In the genomic region with DNA sequence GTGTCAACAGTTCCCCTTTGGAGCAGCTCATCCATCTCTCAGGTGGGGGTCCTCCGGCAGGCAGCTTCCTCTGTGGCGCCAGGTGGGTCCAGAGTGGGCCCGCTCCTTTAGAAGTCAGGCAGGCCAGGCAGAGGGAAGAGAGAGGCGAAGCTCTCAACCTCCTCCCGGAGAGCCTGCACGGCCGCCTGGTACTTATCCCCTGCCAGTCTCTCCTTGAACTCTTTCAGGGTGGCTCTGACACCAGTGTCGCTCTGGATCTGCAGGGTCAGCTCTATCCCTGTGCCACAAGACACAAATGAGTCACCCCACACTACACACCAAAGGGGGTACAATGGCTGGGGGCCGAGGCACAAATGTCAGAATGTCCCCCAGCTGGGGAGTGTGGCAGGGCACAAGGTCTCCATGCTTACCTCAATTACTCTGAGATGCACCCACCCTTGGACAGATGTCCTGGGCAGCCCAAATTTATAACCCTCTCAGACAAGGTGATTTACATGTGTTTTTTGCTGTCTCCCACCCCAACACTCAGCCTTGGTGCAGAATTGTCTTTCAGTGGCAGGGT, we compare ENCODE assay signal across 29 cellular contexts. TPM values are rescaled to one million over a fixed set of nuclear protein-coding genes. Genes with fewer than 3 reads are reported as not detected.
"Had no signal": no experiment of that assay in that cellular context is flagged by ENCODE, and none has a peak within 500 bp of the region (broad histone marks: within the 10 kb centered on the region; RNA-seq: fewer than 3 reads in every experiment).

No MANE protein-coding gene starts in this region.

- H3K4me1 Mint-ChIP-seq: brain had no signal

- H3K27ac Mint-ChIP-seq: activated CD4-positive, alpha-beta T cell treated with anti-CD3 and anti-CD28 coated beads, Interleukin-2, amount 10 ng/mL, durations not matched to agents 24 days and 14 days; activated CD8-positive, alpha-beta T cell treated with anti-CD3 and anti-CD28 coated beads for 36 hours; activated naive CD4-positive, alpha-beta T cell treated with anti-CD3 and anti-CD28 coated beads, Interleukin-2, amount 10 ng/mL, durations not matched to agents 7 days and 5 days; activated naive CD8-positive, alpha-beta T cell; activated naive CD8-positive, alpha-beta T cell treated with anti-CD3 and anti-CD28 coated beads, Interleukin-2, amount 50 U/mL, for 24 hours; activated T-helper 1 cell treated with anti-CD3 and anti-CD28 coated beads, Interleukin-12 subunit alpha, Interleukin-12 subunit beta, Interleukin-2, Interleukin-4 antibody, amounts not matched to agents 30 ng/mL and 10 ng/mL and 1 ng/mL, durations not matched to agents 14 hours and 24 hours and 36 hours had no signal

- H3K27me3 Mint-ChIP-seq: activated CD4-positive, alpha-beta T cell treated with anti-CD3 and anti-CD28 coated beads, Interleukin-2, amount 10 ng/mL, durations not matched to agents 24 days and 14 days; activated CD8-positive, alpha-beta T cell treated with anti-CD3 and anti-CD28 coated beads for 36 hours; activated naive CD4-positive, alpha-beta T cell treated with anti-CD3 and anti-CD28 coated beads, Interleukin-2, amount 10 ng/mL, durations not matched to agents 7 days and 5 days; activated naive CD8-positive, alpha-beta T cell; activated naive CD8-positive, alpha-beta T cell treated with anti-CD3 and anti-CD28 coated beads, Interleukin-2, amount 50 U/mL, for 24 hours; brain had no signal

- ATAC-seq: activated CD8-positive, alpha-beta T cell treated with anti-CD3 and anti-CD28 coated beads for 36 hours; activated naive CD8-positive, alpha-beta T cell treated with anti-CD3 and anti-CD28 coated beads, Interleukin-2, amount 50 U/mL, for 24 hours; K562; PC-3 had no signal

- H3K9me3 Mint-ChIP-seq: activated CD4-positive, alpha-beta T cell treated with anti-CD3 and anti-CD28 coated beads, Interleukin-2, amount 10 ng/mL, durations not matched to agents 24 days and 14 days; activated CD8-positive, alpha-beta T cell treated with anti-CD3 and anti-CD28 coated beads for 36 hours; activated naive CD4-positive, alpha-beta T cell treated with anti-CD3 and anti-CD28 coated beads, Interleukin-2, amount 10 ng/mL, durations not matched to agents 7 days and 5 days; activated naive CD8-positive, alpha-beta T cell treated with anti-CD3 and anti-CD28 coated beads, Interleukin-2, amount 50 U/mL, for 24 hours; activated T-helper 1 cell treated with anti-CD3 and anti-CD28 coated beads, Interleukin-12 subunit alpha, Interleukin-12 subunit beta, Interleukin-2, Interleukin-4 antibody, amounts not matched to agents 30 ng/mL and 10 ng/mL and 1 ng/mL, durations not matched to agents 14 hours and 24 hours and 36 hours; brain had no signal

- H3K4me3 ChIP-seq: K562 had no signal

- H3K4me3 Mint-ChIP-seq: activated CD4-positive, alpha-beta T cell treated with anti-CD3 and anti-CD28 coated beads, Interleukin-2, amount 10 ng/mL, durations not matched to agents 24 days and 14 days; activated CD8-positive, alpha-beta T cell treated with anti-CD3 and anti-CD28 coated beads for 36 hours; activated naive CD4-positive, alpha-beta T cell treated with anti-CD3 and anti-CD28 coated beads, Interleukin-2, amount 10 ng/mL, durations not matched to agents 7 days and 5 days; activated naive CD8-positive, alpha-beta T cell; activated naive CD8-positive, alpha-beta T cell treated with anti-CD3 and anti-CD28 coated beads, Interleukin-2, amount 50 U/mL, for 24 hours; activated T-helper 1 cell treated with anti-CD3 and anti-CD28 coated beads, Interleukin-12 subunit alpha, Interleukin-12 subunit beta, Interleukin-2, Interleukin-4 antibody, amounts not matched to agents 30 ng/mL and 10 ng/mL and 1 ng/mL, durations not matched to agents 14 hours and 24 hours and 36 hours; brain had no signal

- DNase-seq: activated CD4-positive, alpha-beta T cell treated with anti-CD3 and anti-CD28 coated beads, Interleukin-2, amount 10 ng/mL, durations not matched to agents 24 days and 14 days; activated CD4-positive, alpha-beta T cell treated with anti-CD3 and anti-CD28 coated beads, Interleukin-2, amount 50 U/mL, for 4 hours; activated CD8-positive, alpha-beta T cell treated with anti-CD3 and anti-CD28 coated beads for 36 hours; activated gamma-delta T cell treated with Interleukin-2 at 50 U/mL for 16 hours; activated naive CD4-positive, alpha-beta T cell treated with anti-CD3 and anti-CD28 coated beads, Interleukin-2, amount 10 ng/mL, durations not matched to agents 7 days and 5 days; activated naive CD8-positive, alpha-beta T cell treated with anti-CD3 and anti-CD28 coated beads, Interleukin-2, amount 50 U/mL, for 24 hours; activated T-cell treated with anti-CD3 and anti-CD28 coated beads, Interleukin-2, amount 50 U/mL, for 1 hour; anterior cingulate cortex; caudate nucleus; cerebellar nuclear complex; NCI-H1105; NCI-H1417 treated with DMSO at 0.1 percent for 48 hours; NCI-H187 treated with DMSO at 0.1 percent for 48 hours; NCI-H2081 treated with DMSO at 0.1 percent for 48 hours; NCI-H226; NCI-H446 treated with DMSO at 0.1 percent for 48 hours; NCI-H524; NK-92 treated with Interleukin-12 subunit alpha and Interleukin-12 subunit beta, amount 100 ng/mL, for 24 hours; PC-3; Right ventricle myocardium superior; T1000 had no signal

RNA-seq across cellular contexts. Expression of a gene that starts 48.9 kb away (rescaled TPM):
- total RNA-seq: activated CD4-positive, alpha-beta T cell treated with anti-CD3 and anti-CD28 coated beads, Interleukin-2, amount 10 ng/mL, durations not matched to agents 24 days and 14 days; activated CD8-positive, alpha-beta memory T cell treated with anti-CD3 and anti-CD28 coated beads for 36 hours; activated CD8-positive, alpha-beta T cell treated with anti-CD3 and anti-CD28 coated beads for 36 hours; activated T-helper 1 cell treated with anti-CD3 and anti-CD28 coated beads, Interleukin-12 subunit alpha, Interleukin-12 subunit beta, Interleukin-2, Interleukin-4 antibody, amounts not matched to agents 30 ng/mL and 10 ng/mL and 1 ng/mL, durations not matched to agents 14 hours and 24 hours and 36 hours; K562; M059J; Right ventricle myocardium superior; T-helper 1 cell treated with Interleukin-12 subunit alpha and Interleukin-12 subunit beta and Interleukin-4 antibody, amounts not matched to agents 30 ng/mL and 1 ng/mL, for 36 hours; T-helper 2 cell treated with Interferon-gamma antibody and Interleukin-4, amounts not matched to agents 100 ng/mL and 5 ng/mL, for 36 hours had no signal
- polyA plus RNA-seq: K562 had no signal
